ENCODE assay signal across 8 cellular contexts in the genomic region with DNA sequence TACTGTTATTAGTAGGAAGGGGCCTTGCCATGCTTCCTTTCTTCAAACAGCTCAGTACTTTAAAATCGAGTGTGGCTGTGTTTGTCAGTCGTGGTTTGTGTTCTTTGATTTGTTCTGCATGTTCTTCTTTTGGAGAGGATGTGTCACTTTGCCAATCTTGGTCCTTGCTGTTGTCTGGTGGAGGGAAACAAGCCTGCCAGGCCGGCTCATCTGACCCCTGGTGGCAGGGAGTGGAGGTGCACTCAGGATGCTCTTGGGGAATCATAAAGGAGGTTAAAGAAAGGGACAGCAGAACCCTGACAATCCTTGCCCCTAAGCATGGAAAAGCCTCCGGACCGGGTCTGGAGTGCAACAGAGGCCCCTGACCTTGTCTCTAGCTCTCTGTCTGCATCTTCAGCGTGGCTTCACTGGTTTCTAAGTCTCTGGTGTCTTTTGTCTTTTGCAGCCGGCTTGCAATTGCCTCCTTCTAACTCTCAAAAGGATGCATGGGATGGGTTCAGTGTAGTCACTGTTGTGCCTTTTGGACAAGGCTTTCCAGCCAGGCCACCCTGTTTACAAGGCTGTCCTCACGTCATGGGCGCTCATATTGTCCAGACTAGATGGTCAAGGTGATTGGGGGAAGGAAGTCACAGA.
DNase-seq lines count a peak whose midpoint lies in the region; ATAC-seq, FAIRE-seq and TF ChIP-seq lines count a peak whose summit lies in the region.

No MANE protein-coding gene starts in this region.

- H3K4me3 Mint-ChIP-seq in activated CD4-positive, alpha-beta memory T cell treated with anti-CD3 and anti-CD28 coated beads for 36 hours = no peak overlapping the region

- peaks cover 9% of the 10 kb centered on the region for H3K9me3 ChIP-seq in AG04450 (ENCODE audit: control insufficient read depth, insufficient read depth, low read length)

- DNase-seq in AG04450 (ENCODE audit: low read depth, low spot score) = peak; percentile 27
- DNase-seq in GM18507 (ENCODE audit: extremely low spot score, insufficient read length, low read depth) = peak; percentile 66
- DNase-seq in NCI-H524 treated with DMSO at 0.1 percent for 48 hours (lab: John Stamatoyannopoulos, UW) = peak; percentile 13
- DNase-seq in activated CD4-positive, alpha-beta memory T cell treated with anti-CD3 and anti-CD28 coated beads for 36 hours = peak; percentile 79
- peak; percentile 23 for DNase-seq in effector CD8-positive, alpha-beta T cell (lab: John Stamatoyannopoulos, UW)
- DNase-seq in midbrain (lab: John Stamatoyannopoulos, UW) = peak; percentile 82
- DNase-seq in stimulated activated CD8-positive, alpha-beta memory T cell treated with anti-CD3 and anti-CD28 coated beads, Interleukin-4, amount 100 ng/mL, for 4 hours (ENCODE audit: low read depth in 2 of 2, low spot score in 1 of 2) = peak; percentile 20 to 27

- no peaks in the 10 kb centered on the region for H3K9me3 Mint-ChIP-seq in activated CD4-positive, alpha-beta memory T cell treated with anti-CD3 and anti-CD28 coated beads for 36 hours

- H3K27ac ChIP-seq in AG04450 (ENCODE audit: low read depth, low read length) = no peak overlapping the region

- TF ChIP-seq CTCF in AG04450 (IDR thresholded peaks at IDR 0.05; ENCODE audit: low read depth, low read length) = peak; percentile 91

- POLR2A ChIA-PET in AG04450 (lab: Yijun Ruan, JAX) = no interaction called here
- POLR2A ChIA-PET in activated CD4-positive, alpha-beta memory T cell treated with anti-CD3 and anti-CD28 coated beads for 36 hours (lab: Charles Lee) = no interaction called here

- no peaks in the 10 kb centered on the region for H3K27me3 ChIP-seq in AG04450 (ENCODE audit: control insufficient read depth, insufficient read depth, low read length)

- H3K27me3 Mint-ChIP-seq in activated CD4-positive, alpha-beta memory T cell treated with anti-CD3 and anti-CD28 coated beads for 36 hours = no peaks in the 10 kb centered on the region

- CTCF ChIA-PET in AG04450 (lab: Charles Lee) = interaction anchor here (0.6 to 5.0 kb wide), 21 partner anchors 9 to 1695 kb away, joined by 3 to 124 read pairs (median 3); no protein-coding TSS in a partner anchor
- CTCF ChIA-PET in activated CD4-positive, alpha-beta memory T cell treated with anti-CD3 and anti-CD28 coated beads for 36 hours (lab: Charles Lee) = interaction anchor here (1.0 to 2.1 kb wide), 7 partner anchors 8 to 115 kb away, joined by 3 to 11 read pairs (median 4); no protein-coding TSS in a partner anchor

- H3K4me3 ChIP-seq in AG04450 (ENCODE audit: low read depth, low read length) = no peak overlapping the region

- intact Hi-C loops in activated CD4-positive, alpha-beta memory T cell treated with anti-CD3 and anti-CD28 coated beads for 36 hours (cut with micrococcal nuclease) = loop anchor here (1.0 kb wide), 1 partner anchor 113 kb away; no protein-coding TSS in a partner anchor

- no peaks in the 10 kb centered on the region for H3K36me3 Mint-ChIP-seq in activated CD4-positive, alpha-beta memory T cell treated with anti-CD3 and anti-CD28 coated beads for 36 hours

- FAIRE-seq in GM18507 (lab: Jason Lieb, UNC) = peak; percentile 78

- peaks cover 2% of the 10 kb centered on the region for H3K4me1 Mint-ChIP-seq in activated CD4-positive, alpha-beta memory T cell treated with anti-CD3 and anti-CD28 coated beads for 36 hours (ENCODE audit: low read depth)

- peak; percentile 98 for ATAC-seq in HG02973 (IDR thresholded peaks at IDR 0.05; ENCODE audit: unreplicated experiment)

- H3K27ac Mint-ChIP-seq in activated CD4-positive, alpha-beta memory T cell treated with anti-CD3 and anti-CD28 coated beads for 36 hours = no peak overlapping the region

Comparison
In these comparisons a context has a peak if more than half of its experiments do, and no peak if none do; other contexts are left out.
1. DNase-seq: peak in every context shown above with its lines; median percentile 82 in midbrain; 79 in activated CD4-positive, alpha-beta memory T cell treated with anti-CD3 and anti-CD28 coated beads for 36 hours; 66 in GM18507; 27 in AG04450; 24 in stimulated activated CD8-positive, alpha-beta memory T cell treated with anti-CD3 and anti-CD28 coated beads, Interleukin-4, amount 100 ng/mL, for 4 hours; 23 in effector CD8-positive, alpha-beta T cell; 13 in NCI-H524 treated with DMSO at 0.1 percent for 48 hours.